22 cellular contexts compared by ENCODE assay signal in the genomic region with DNA sequence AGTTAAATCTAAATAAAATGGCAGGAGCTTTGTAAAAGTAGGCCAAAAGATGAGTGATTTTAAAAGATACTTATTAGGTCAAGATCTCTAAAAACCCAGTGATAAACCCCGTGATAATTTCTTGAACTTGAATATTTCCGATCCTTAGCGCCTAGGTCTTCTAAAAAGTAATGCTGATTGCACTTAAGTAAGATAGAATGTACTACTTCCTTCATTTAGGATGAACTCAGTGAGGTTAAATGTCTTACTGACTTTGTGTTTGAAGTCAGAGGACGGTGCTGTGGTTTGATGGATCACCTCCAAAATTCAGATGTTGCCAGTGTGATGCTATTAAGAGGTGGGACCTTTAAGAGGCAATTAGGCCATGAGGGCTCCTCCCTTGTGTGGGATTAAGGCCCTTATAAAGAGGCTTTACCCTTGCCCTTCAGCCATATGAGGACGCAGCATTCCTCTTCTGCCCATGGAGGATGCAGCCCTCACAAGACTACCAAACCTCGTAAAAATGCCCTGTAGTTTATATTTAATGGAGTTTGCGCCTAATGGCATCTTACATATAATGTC.
DNase-seq lines count a peak whose midpoint lies in the region; ATAC-seq, FAIRE-seq and TF ChIP-seq lines count a peak whose summit lies in the region.
"Had no signal": no experiment of that assay in that cellular context is flagged by ENCODE, and none has a peak within 500 bp of the region (broad histone marks: within the 10 kb centered on the region; RNA-seq: fewer than 3 reads in every experiment).

No MANE protein-coding gene starts in this region.

- TF ChIP-seq POLR2A in HCT116 (IDR thresholded peaks at IDR 0.05; ENCODE audit: borderline replicate concordance, extremely low read depth, insufficient read depth, insufficient read length) = no peak
- TF ChIP-seq POLR2A in thyroid gland (IDR thresholded peaks at IDR 0.05) = no peak

- WGBS in thyroid gland, 2 donors = 92 to 95% methylated on average over 7 of the region's 7 CpGs

- no peak overlapping the region for H3K27ac ChIP-seq in HCT116 (ENCODE audit: low read depth, low read length)
- H3K27ac ChIP-seq in astrocyte (ENCODE audit: low read depth, low read length) = no peak overlapping the region
- peak overlapping the region; percentile 32 for H3K27ac ChIP-seq in subcutaneous abdominal adipose tissue (ENCODE audit: low read depth, low read length)
- H3K27ac ChIP-seq in thyroid gland = no peak overlapping the region
- H3K27ac ChIP-seq: BLaER1, SJSA1 had no signal

- H3K36me3 ChIP-seq in HCT116 (ENCODE audit: control insufficient read depth in 1 of 2, insufficient read depth in 2 of 2, low read length in 2 of 2) (peaks cover 0 to 6% of the 10 kb centered on the region in 2 experiments; a peak in 1 of 4 replicates), astrocyte (ENCODE audit: insufficient read depth, low read length) (peaks cover 34% of the 10 kb centered on the region), subcutaneous abdominal adipose tissue (ENCODE audit: control insufficient read depth in 5 of 5, insufficient read depth in 5 of 5, low read length in 5 of 5) (peaks cover 0 to 6% (median 3%) of the 10 kb centered on the region in 5 donors), Caco-2 (ENCODE audit: control insufficient read depth, insufficient read depth, low read length) (no peaks in the 10 kb centered on the region), thyroid gland (no peaks in the 10 kb centered on the region)

- DNase-seq in HCT116 (ENCODE audit: low read depth, low spot score) = no peak
- peak; percentile 59 for DNase-seq in NCI-H524 treated with DMSO at 0.1 percent for 48 hours (lab: John Stamatoyannopoulos, UW)
- no peak for DNase-seq in astrocyte (ENCODE audit: low read depth)
- DNase-seq in stimulated activated CD4-positive, alpha-beta T cell treated with anti-CD3 and anti-CD28 coated beads, Interleukin-4, amount 100 ng/mL, for 1 hour = no peak
- DNase-seq in Caco-2 = no peak
- DNase-seq in thyroid gland = no peak
- DNase-seq: CD4-positive, alpha-beta T cell; COR-L47; DMS 273 treated with DMSO at 0.1 percent for 48 hours; DND-41; HCEC 1CT; KBM-7; NCI-H1092 treated with DMSO at 0.1 percent for 48 hours; NCI-H1436 treated with DMSO at 0.1 percent for 48 hours; NCI-H1930; NCI-H510A; NCI-H774 had no signal

- no peaks in the 10 kb centered on the region for H3K9me2 ChIP-seq in HCT116 (ENCODE audit: insufficient read depth)

- H3K4me1 Mint-ChIP-seq in astrocyte (ENCODE audit: low read depth, unreplicated experiment) (peaks cover 60% of the 10 kb centered on the region), Caco-2 (ENCODE audit: low read depth, unreplicated experiment) (peaks cover 36% of the 10 kb centered on the region)

- H3K9me3 ChIP-seq in HCT116 (ENCODE audit: control insufficient read depth in 1 of 2, insufficient read depth in 1 of 2, low read depth in 1 of 2, low read length in 2 of 2) = no peaks in the 10 kb centered on the region
- H3K9me3 ChIP-seq in astrocyte (ENCODE audit: insufficient read depth, low read depth, low read length) = no peaks in the 10 kb centered on the region
- H3K9me3 ChIP-seq in subcutaneous abdominal adipose tissue (ENCODE audit: control insufficient read depth in 5 of 5, low read length in 5 of 5) = no peaks in the 10 kb centered on the region
- no peaks in the 10 kb centered on the region for H3K9me3 ChIP-seq in Caco-2
- H3K9me3 ChIP-seq in thyroid gland = no peaks in the 10 kb centered on the region
- H3K9me3 ChIP-seq: BLaER1, SJSA1 had no signal

- H3K9me3 Mint-ChIP-seq in astrocyte (ENCODE audit: unreplicated experiment) = no peaks in the 10 kb centered on the region
- no peaks in the 10 kb centered on the region for H3K9me3 Mint-ChIP-seq in Caco-2 (ENCODE audit: unreplicated experiment)
- H3K9me3 Mint-ChIP-seq: CD4-positive, alpha-beta T cell had no signal

- no peak for TF ChIP-seq CTCF in HCT116 (IDR thresholded peaks at IDR 0.05 in 2 of 3, conservative IDR thresholded peaks at IDR 0.05 in 1 of 3; ENCODE audit: borderline replicate concordance in 1 of 3, insufficient read depth in 1 of 3, low read depth in 2 of 3, low read length in 2 of 3)
- TF ChIP-seq CTCF in astrocyte (IDR thresholded peaks at IDR 0.05; ENCODE audit: insufficient read depth, low read depth, low read length) = no peak
- TF ChIP-seq CTCF in Caco-2 (IDR thresholded peaks at IDR 0.05; ENCODE audit: insufficient read depth in 1 of 2, low read depth in 1 of 2, low read length in 1 of 2, severe bottlenecking in 1 of 2, unreplicated experiment in 1 of 2) = no peak
- no peak for TF ChIP-seq CTCF in thyroid gland (IDR thresholded peaks at IDR 0.05)

- RAD21 ChIA-PET in HCT116 (lab: Charles Lee; ENCODE audit: low non-redundant PET in 1 of 2, low total read pairs in 2 of 2, uncharacterized antibody in 2 of 2, unreplicated experiment in 2 of 2) = no interaction called here

- no peaks in the 10 kb centered on the region for H3K27me3 Mint-ChIP-seq in astrocyte (ENCODE audit: low read depth, unreplicated experiment)
- no peaks in the 10 kb centered on the region for H3K27me3 Mint-ChIP-seq in Caco-2 (ENCODE audit: insufficient read depth, unreplicated experiment)

- H3K27ac Mint-ChIP-seq in astrocyte (ENCODE audit: unreplicated experiment) = peak overlapping the region; percentile 48
- no peak overlapping the region for H3K27ac Mint-ChIP-seq in Caco-2 (ENCODE audit: unreplicated experiment)
- H3K27ac Mint-ChIP-seq: CD4-positive, alpha-beta T cell had no signal

- CTCF ChIA-PET in HCT116 (lab: Charles Lee) (no interaction called here), Caco-2 (lab: Charles Lee) (interaction anchor here (0.6 kb wide), 1 partner anchor 59 kb away, joined by 3 read pairs; no protein-coding TSS in a partner anchor)

- no peaks in the 10 kb centered on the region for H4K20me1 ChIP-seq in HCT116 (ENCODE audit: insufficient read depth)
- peaks cover 49% of the 10 kb centered on the region for H4K20me1 ChIP-seq in astrocyte (ENCODE audit: insufficient read depth, low read length)

- H3K9ac ChIP-seq in HCT116 (ENCODE audit: low read length) = no peak overlapping the region
- no peak overlapping the region for H3K9ac ChIP-seq in astrocyte (ENCODE audit: low read length)
- no peak overlapping the region for H3K9ac ChIP-seq in subcutaneous abdominal adipose tissue (ENCODE audit: low read length in 5 of 5)
- H3K9ac ChIP-seq: BLaER1 had no signal

- no peak for ATAC-seq in HCT116

- no peaks in the 10 kb centered on the region for H3K27me3 ChIP-seq in HCT116 (ENCODE audit: insufficient read depth, low read length)
- H3K27me3 ChIP-seq in astrocyte (ENCODE audit: insufficient read depth, low read length) = no peaks in the 10 kb centered on the region
- H3K27me3 ChIP-seq in subcutaneous abdominal adipose tissue (ENCODE audit: control insufficient read depth in 5 of 5, insufficient read depth in 4 of 5, low read length in 5 of 5) = no peaks in the 10 kb centered on the region
- no peaks in the 10 kb centered on the region for H3K27me3 ChIP-seq in Caco-2 (replicated peaks; ENCODE audit: control insufficient read depth, insufficient read depth, low read length)
- H3K27me3 ChIP-seq in thyroid gland = no peaks in the 10 kb centered on the region
- H3K27me3 ChIP-seq: BLaER1, SJSA1 had no signal

- no peak overlapping the region for H3K4me3 Mint-ChIP-seq in astrocyte (ENCODE audit: unreplicated experiment)
- H3K4me3 Mint-ChIP-seq in Caco-2 (ENCODE audit: unreplicated experiment) = no peak overlapping the region
- H3K4me3 Mint-ChIP-seq: CD4-positive, alpha-beta T cell had no signal

- BruUV-seq in HCT116 (replicated peaks; lab: Mats Ljungman, UMichigan) (TSS peak; percentile 8), Caco-2 (replicated peaks; lab: Mats Ljungman, UMichigan) (no TSS peak)

- FAIRE-seq in astrocyte (lab: Jason Lieb, UNC) = no peak
- FAIRE-seq: GM12891, RCC 7860 had no signal

- H3K4me2 ChIP-seq in HCT116 (ENCODE audit: low read length) (no peak overlapping the region), astrocyte (ENCODE audit: low read length) (no peak overlapping the region)
- H3K4me2 ChIP-seq: BLaER1 had no signal

- H3K4me1 ChIP-seq in HCT116 (ENCODE audit: control insufficient read depth in 1 of 2, insufficient read depth in 2 of 2, low read length in 2 of 2) = peaks cover 18 to 31% of the 10 kb centered on the region in 2 experiments
- H3K4me1 ChIP-seq in astrocyte (ENCODE audit: insufficient read depth, low read length) = peaks cover 37% of the 10 kb centered on the region
- peaks cover 12 to 32% (median 24%) of the 10 kb centered on the region in 5 donors for H3K4me1 ChIP-seq in subcutaneous abdominal adipose tissue (ENCODE audit: control insufficient read depth in 5 of 5, insufficient read depth in 5 of 5, low read length in 5 of 5)
- peaks cover 24% of the 10 kb centered on the region for H3K4me1 ChIP-seq in Caco-2
- peaks cover 19 to 23% of the 10 kb centered on the region in 2 donors for H3K4me1 ChIP-seq in thyroid gland

- no peak overlapping the region for H3K4me3 ChIP-seq in HCT116 (replicated peaks in 1 of 2; ENCODE audit: low read depth in 1 of 2, low read length in 2 of 2)
- H3K4me3 ChIP-seq in astrocyte (ENCODE audit: insufficient read depth, low read depth, low read length) = no peak overlapping the region
- no peak overlapping the region for H3K4me3 ChIP-seq in subcutaneous abdominal adipose tissue (ENCODE audit: low read depth in 1 of 5, low read length in 5 of 5)
- no peak overlapping the region for H3K4me3 ChIP-seq in Caco-2 (ENCODE audit: low read depth, low read length)
- no peak overlapping the region for H3K4me3 ChIP-seq in thyroid gland (replicated peaks in 1 of 3)
- H3K4me3 ChIP-seq: BLaER1, SJSA1 had no signal

- TF ChIP-seq RAD21 in HCT116 (IDR thresholded peaks at IDR 0.05; ENCODE audit: low read depth) = no peak

- POLR2A ChIA-PET in HCT116 (lab: Charles Lee) (no interaction called here), Caco-2 (lab: Charles Lee) (no interaction called here)

- H3K36me3 Mint-ChIP-seq in astrocyte (ENCODE audit: low read depth, unreplicated experiment) (peaks cover 7% of the 10 kb centered on the region), Caco-2 (ENCODE audit: insufficient read depth, unreplicated experiment) (peaks cover 11% of the 10 kb centered on the region)

- H2AFZ ChIP-seq in HCT116 (ENCODE audit: low read depth, low read length, poor library complexity, severe bottlenecking) = no peak overlapping the region
- H2AFZ ChIP-seq in astrocyte (ENCODE audit: low read depth, low read length) = no peak overlapping the region

- intact Hi-C loops in HCT116 (cut with micrococcal nuclease) (no loop called here), Caco-2 (cut with micrococcal nuclease; ENCODE audit: unreplicated experiment) (no loop called here), thyroid gland (cut with DNase I) (loop anchor here (5.0 kb wide), 2 partner anchors 166 to 286 kb away; no protein-coding TSS in a partner anchor)

- H3K79me2 ChIP-seq in HCT116 (ENCODE audit: insufficient read depth, low read length) = peaks cover 80% of the 10 kb centered on the region
- H3K79me2 ChIP-seq in astrocyte (ENCODE audit: insufficient read depth, low read length) = peaks cover 99% of the 10 kb centered on the region
